In genomic region chrX:113929004-113929403, GRCh38 we compare ENCODE assay signal across 9 cellular contexts.
DNase-seq lines count a peak whose midpoint lies in the region; ATAC-seq, FAIRE-seq and TF ChIP-seq lines count a peak whose summit lies in the region.
"Had no signal": no experiment of that assay in that cellular context is flagged by ENCODE, and none has a peak within 500 bp of the region (broad histone marks: within the 10 kb centered on the region; RNA-seq: fewer than 3 reads in every experiment).

No MANE protein-coding gene starts in this region.

- no peaks in the 10 kb centered on the region for H3K4me1 Mint-ChIP-seq in T-helper 2 cell treated with Interferon-gamma antibody and Interleukin-4, amounts not matched to agents 5 μg/mL and 100 μg/mL, for 36 hours (ENCODE audit: low read depth)

- no peak for FAIRE-seq in HTR-8/SVneo (lab: Jason Lieb, UNC)

- H3K27ac ChIP-seq in RWPE2 (ENCODE audit: poor library complexity, severe bottlenecking) = no peak overlapping the region
- H3K27ac ChIP-seq: neutrophil had no signal

- no peaks in the 10 kb centered on the region for H3K9me3 Mint-ChIP-seq in T-helper 2 cell treated with Interferon-gamma antibody and Interleukin-4, amounts not matched to agents 5 μg/mL and 100 μg/mL, for 36 hours

- H3K27me3 Mint-ChIP-seq in T-helper 2 cell treated with Interferon-gamma antibody and Interleukin-4, amounts not matched to agents 5 μg/mL and 100 μg/mL, for 36 hours (ENCODE audit: low read depth) = no peaks in the 10 kb centered on the region

- no peaks in the 10 kb centered on the region for H3K27me3 ChIP-seq in RWPE2 (ENCODE audit: insufficient read depth, poor library complexity, severe bottlenecking)
- H3K27me3 ChIP-seq: neutrophil had no signal

- no peaks in the 10 kb centered on the region for H3K9me3 ChIP-seq in RWPE2 (ENCODE audit: severe bottlenecking)
- H3K9me3 ChIP-seq: neutrophil had no signal

- peak; percentile 47 for DNase-seq in Daoy (ENCODE audit: low read depth)
- DNase-seq in HTR-8/SVneo (ENCODE audit: insufficient read length, low spot score) = peak; percentile 0
- no peak for DNase-seq in RWPE2 (ENCODE audit: low spot score)
- DNase-seq in glomerular endothelial cell (ENCODE audit: extremely low read depth, low read depth, low spot score) = peak; percentile 20
- DNase-seq in cortex of kidney (lab: John Stamatoyannopoulos, UW) = no peak
- DNase-seq in T-helper 2 cell treated with Interferon-gamma antibody and Interleukin-4, amounts not matched to agents 5 μg/mL and 100 μg/mL, for 36 hours (ENCODE audit: low spot score) = no peak

- ATAC-seq in RWPE2 (ENCODE audit: low read depth) (peak; percentile 70; the same call in 2 of the 3 replicates), HG03460 (IDR thresholded peaks at IDR 0.05; ENCODE audit: unreplicated experiment) (no peak), HG03442 (IDR thresholded peaks at IDR 0.05; ENCODE audit: unreplicated experiment) (no peak)

- no peaks in the 10 kb centered on the region for H3K36me3 Mint-ChIP-seq in T-helper 2 cell treated with Interferon-gamma antibody and Interleukin-4, amounts not matched to agents 5 μg/mL and 100 μg/mL, for 36 hours (ENCODE audit: low read depth)

- TF ChIP-seq CTCF in RWPE2 (IDR thresholded peaks at IDR 0.05; ENCODE audit: poor library complexity, severe bottlenecking) = peak; percentile 46

- H3K4me3 Mint-ChIP-seq in T-helper 2 cell treated with Interferon-gamma antibody and Interleukin-4, amounts not matched to agents 5 μg/mL and 100 μg/mL, for 36 hours = no peak overlapping the region

- no peaks in the 10 kb centered on the region for H3K36me3 ChIP-seq in RWPE2 (ENCODE audit: low read depth)
- H3K36me3 ChIP-seq: neutrophil had no signal

- no peak overlapping the region for H3K27ac Mint-ChIP-seq in T-helper 2 cell treated with Interferon-gamma antibody and Interleukin-4, amounts not matched to agents 5 μg/mL and 100 μg/mL, for 36 hours

- no peaks in the 10 kb centered on the region for H3K4me1 ChIP-seq in RWPE2 (ENCODE audit: insufficient read depth, poor library complexity, severe bottlenecking)

- no peak overlapping the region for H3K4me3 ChIP-seq in RWPE2 (ENCODE audit: severe bottlenecking)

Comparison
In these comparisons a context has a peak if more than half of its experiments do, and no peak if none do; other contexts are left out.
1. DNase-seq: peak in Daoy (single experiment), HTR-8/SVneo (single experiment) and glomerular endothelial cell (single experiment); none in RWPE2 (single experiment), cortex of kidney (single experiment) and T-helper 2 cell treated with Interferon-gamma antibody and Interleukin-4, amounts not matched to agents 5 μg/mL and 100 μg/mL, for 36 hours (single experiment).